1 cellular context compared by ENCODE assay signal in the genomic region with DNA sequence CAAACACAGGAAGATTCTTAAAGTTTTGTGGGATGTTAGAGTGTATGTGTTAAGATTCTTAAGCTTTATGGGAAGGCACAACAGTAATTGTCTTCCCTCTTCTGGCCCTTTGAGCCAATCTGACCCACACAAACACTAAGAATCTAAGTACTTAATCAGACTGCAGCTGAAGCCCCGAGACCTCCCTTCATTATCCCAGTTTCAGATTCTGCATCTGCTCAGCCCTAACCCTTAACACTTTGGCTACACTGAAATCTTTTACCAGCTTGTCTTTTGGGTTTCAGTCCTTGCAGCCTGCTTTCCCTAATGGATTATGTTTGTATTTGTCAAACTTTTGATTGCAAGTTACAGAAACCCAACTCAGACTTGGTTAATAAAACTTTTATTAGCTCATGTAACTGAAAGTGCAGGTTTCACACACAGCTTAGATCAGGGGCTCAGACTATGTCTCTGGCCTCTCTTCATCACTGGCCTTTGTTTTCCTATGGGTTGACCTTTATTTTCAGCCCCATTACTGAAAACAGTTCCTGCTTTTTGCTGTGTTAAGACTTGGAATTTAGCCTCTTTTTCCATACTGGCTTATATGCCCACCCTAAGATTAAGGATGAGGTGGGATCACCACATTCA.
TF ChIP-seq lines count a peak whose summit lies in the region.

No MANE protein-coding gene starts in this region.

TF ChIP-seq in HepG2, 621 proteins besides CTCF, POLR2A, EP300 and RAD21 (continued from another document):
- TF ChIP-seq SOX6 (IDR thresholded peaks at IDR 0.05) (no peak), SOX6 (CRISPR knock-in tag; IDR thresholded peaks at IDR 0.05) (no peak), ZNF552 (CRISPR knock-in tag; IDR thresholded peaks at IDR 0.05; ENCODE audit: borderline replicate concordance) (no peak), ZNF256 (CRISPR knock-in tag; conservative IDR thresholded peaks at IDR 0.05) (no peak), HOXD1 (CRISPR knock-in tag; IDR thresholded peaks at IDR 0.05) (no peak), SOX5 (CRISPR knock-in tag; IDR thresholded peaks at IDR 0.05; ENCODE audit: borderline replicate concordance) (no peak), SNAI1 (CRISPR knock-in tag; IDR thresholded peaks at IDR 0.05; ENCODE audit: borderline replicate concordance) (no peak), ZNF614 (CRISPR knock-in tag; IDR thresholded peaks at IDR 0.05; ENCODE audit: borderline replicate concordance) (no peak), WIZ (CRISPR knock-in tag; IDR thresholded peaks at IDR 0.05) (no peak), SMAD1 (CRISPR knock-in tag; IDR thresholded peaks at IDR 0.05; ENCODE audit: borderline replicate concordance, low read depth) (no peak)
- TF ChIP-seq, protein P1, sequence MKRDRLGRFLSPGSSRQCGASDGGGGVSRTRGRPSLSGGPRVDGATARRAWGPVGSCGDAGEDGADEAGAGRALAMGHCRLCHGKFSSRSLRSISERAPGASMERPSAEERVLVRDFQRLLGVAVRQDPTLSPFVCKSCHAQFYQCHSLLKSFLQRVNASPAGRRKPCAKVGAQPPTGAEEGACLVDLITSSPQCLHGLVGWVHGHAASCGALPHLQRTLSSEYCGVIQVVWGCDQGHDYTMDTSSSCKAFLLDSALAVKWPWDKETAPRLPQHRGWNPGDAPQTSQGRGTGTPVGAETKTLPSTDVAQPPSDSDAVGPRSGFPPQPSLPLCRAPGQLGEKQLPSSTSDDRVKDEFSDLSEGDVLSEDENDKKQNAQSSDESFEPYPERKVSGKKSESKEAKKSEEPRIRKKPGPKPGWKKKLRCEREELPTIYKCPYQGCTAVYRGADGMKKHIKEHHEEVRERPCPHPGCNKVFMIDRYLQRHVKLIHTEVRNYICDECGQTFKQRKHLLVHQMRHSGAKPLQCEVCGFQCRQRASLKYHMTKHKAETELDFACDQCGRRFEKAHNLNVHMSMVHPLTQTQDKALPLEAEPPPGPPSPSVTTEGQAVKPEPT (CRISPR knock-in tag; IDR thresholded peaks at IDR 0.05; ENCODE audit: low read depth) = no peak
- TF ChIP-seq, protein P2, sequence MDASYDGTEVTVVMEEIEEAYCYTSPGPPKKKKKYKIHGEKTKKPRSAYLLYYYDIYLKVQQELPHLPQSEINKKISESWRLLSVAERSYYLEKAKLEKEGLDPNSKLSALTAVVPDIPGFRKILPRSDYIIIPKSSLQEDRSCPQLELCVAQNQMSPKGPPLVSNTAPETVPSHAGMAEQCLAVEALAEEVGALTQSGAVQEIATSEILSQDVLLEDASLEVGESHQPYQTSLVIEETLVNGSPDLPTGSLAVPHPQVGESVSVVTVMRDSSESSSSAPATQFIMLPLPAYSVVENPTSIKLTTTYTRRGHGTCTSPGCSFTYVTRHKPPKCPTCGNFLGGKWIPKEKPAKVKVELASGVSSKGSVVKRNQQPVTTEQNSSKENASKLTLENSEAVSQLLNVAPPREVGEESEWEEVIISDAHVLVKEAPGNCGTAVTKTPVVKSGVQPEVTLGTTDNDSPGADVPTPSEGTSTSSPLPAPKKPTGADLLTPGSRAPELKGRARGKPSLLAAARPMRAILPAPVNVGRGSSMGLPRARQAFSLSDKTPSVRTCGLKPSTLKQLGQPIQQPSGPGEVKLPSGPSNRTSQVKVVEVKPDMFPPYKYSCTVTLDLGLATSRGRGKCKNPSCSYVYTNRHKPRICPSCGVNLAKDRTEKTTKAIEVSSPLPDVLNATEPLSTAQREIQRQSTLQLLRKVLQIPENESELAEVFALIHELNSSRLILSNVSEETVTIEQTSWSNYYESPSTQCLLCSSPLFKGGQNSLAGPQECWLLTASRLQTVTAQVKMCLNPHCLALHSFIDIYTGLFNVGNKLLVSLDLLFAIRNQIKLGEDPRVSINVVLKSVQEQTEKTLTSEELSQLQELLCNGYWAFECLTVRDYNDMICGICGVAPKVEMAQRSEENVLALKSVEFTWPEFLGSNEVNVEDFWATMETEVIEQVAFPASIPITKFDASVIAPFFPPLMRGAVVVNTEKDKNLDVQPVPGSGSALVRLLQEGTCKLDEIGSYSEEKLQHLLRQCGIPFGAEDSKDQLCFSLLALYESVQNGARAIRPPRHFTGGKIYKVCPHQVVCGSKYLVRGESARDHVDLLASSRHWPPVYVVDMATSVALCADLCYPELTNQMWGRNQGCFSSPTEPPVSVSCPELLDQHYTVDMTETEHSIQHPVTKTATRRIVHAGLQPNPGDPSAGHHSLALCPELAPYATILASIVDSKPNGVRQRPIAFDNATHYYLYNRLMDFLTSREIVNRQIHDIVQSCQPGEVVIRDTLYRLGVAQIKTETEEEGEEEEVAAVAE (CRISPR knock-in tag; IDR thresholded peaks at IDR 0.05; ENCODE audit: borderline replicate concordance) = no peak
- TF ChIP-seq, protein P3, sequence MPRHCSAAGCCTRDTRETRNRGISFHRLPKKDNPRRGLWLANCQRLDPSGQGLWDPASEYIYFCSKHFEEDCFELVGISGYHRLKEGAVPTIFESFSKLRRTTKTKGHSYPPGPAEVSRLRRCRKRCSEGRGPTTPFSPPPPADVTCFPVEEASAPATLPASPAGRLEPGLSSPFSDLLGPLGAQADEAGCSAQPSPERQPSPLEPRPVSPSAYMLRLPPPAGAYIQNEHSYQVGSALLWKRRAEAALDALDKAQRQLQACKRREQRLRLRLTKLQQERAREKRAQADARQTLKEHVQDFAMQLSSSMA (CRISPR knock-in tag; IDR thresholded peaks at IDR 0.05) = no peak
